Comparison of ENCODE assay signal across 21 cellular contexts in the genomic region with DNA sequence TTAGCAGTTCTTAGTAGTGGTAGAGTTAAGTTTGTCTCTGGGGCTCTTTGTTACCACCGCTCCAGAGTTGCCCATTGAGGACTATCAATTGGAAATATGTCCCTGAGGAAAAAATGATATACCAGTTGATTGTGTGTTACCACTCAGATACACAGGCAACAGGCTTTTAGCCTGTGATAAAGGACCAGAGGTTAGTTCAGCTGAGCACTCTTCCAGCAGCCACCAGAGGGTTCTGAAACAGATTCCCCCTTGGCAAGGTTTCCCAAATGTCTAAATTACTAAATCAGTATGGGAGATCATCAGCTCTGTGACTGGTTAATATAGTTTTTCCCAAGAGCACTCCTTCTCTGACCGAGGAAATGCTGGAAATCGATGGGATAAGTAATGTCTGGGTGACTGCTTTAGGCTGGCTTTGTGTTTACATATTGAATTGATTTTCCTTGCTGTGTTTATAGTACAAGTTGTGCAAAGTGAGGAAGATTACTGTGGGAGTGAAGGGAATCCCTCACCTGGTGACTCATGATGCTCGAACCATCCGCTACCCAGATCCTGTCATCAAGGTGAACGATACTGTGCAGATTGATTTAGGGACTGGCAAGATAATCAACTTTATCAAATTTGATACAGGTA. TPM values are rescaled to one million over a fixed set of nuclear protein-coding genes. Genes with fewer than 3 reads are reported as not detected.
DNase-seq lines count a peak whose midpoint lies in the region; ATAC-seq, FAIRE-seq and TF ChIP-seq lines count a peak whose summit lies in the region.
"Had no signal": no experiment of that assay in that cellular context is flagged by ENCODE, and none has a peak within 500 bp of the region (broad histone marks: within the 10 kb centered on the region; RNA-seq: fewer than 3 reads in every experiment).

No MANE protein-coding gene starts in this region.

- POLR2A ChIA-PET in activated naive CD8-positive, alpha-beta T cell treated with anti-CD3 and anti-CD28 coated beads, Interleukin-2, amount 10 ng/mL, durations not matched to agents 7 days and 5 days (lab: Charles Lee) = no interaction called here
- POLR2A ChIA-PET in HepG2 (lab: Yijun Ruan, JAX) = interaction anchor here (1.0 kb wide), 1 partner anchor 73 kb away, joined by 3 read pairs; no protein-coding TSS in a partner anchor

- peaks cover 61% of the 10 kb centered on the region for H3K4me1 Mint-ChIP-seq in T-helper 1 cell treated with Interleukin-12 subunit alpha and Interleukin-12 subunit beta and Interleukin-4 antibody, amounts not matched to agents 30 μg/mL and 1 μg/mL, for 36 hours (ENCODE audit: low read depth)
- H3K4me1 Mint-ChIP-seq in activated naive CD8-positive, alpha-beta T cell (ENCODE audit: low read depth) = peaks cover 78% of the 10 kb centered on the region
- H3K4me1 Mint-ChIP-seq in activated naive CD8-positive, alpha-beta T cell treated with anti-CD3 and anti-CD28 coated beads, Interleukin-2, amount 50 U/mL, for 24 hours = peaks cover 87% of the 10 kb centered on the region
- peaks cover 53% of the 10 kb centered on the region for H3K4me1 Mint-ChIP-seq in activated naive CD8-positive, alpha-beta T cell treated with anti-CD3 and anti-CD28 coated beads, Interleukin-2, amount 10 ng/mL, durations not matched to agents 7 days and 5 days

- no peak overlapping the region for H3K4me3 Mint-ChIP-seq in T-helper 1 cell treated with Interleukin-12 subunit alpha and Interleukin-12 subunit beta and Interleukin-4 antibody, amounts not matched to agents 30 μg/mL and 1 μg/mL, for 36 hours
- peak overlapping the region; percentile 61 for H3K4me3 Mint-ChIP-seq in activated naive CD8-positive, alpha-beta T cell
- no peak overlapping the region for H3K4me3 Mint-ChIP-seq in activated naive CD8-positive, alpha-beta T cell treated with anti-CD3 and anti-CD28 coated beads, Interleukin-2, amount 50 U/mL, for 24 hours
- H3K4me3 Mint-ChIP-seq in activated naive CD8-positive, alpha-beta T cell treated with anti-CD3 and anti-CD28 coated beads, Interleukin-2, amount 10 ng/mL, durations not matched to agents 7 days and 5 days = no peak overlapping the region

- no peak for ATAC-seq in activated naive CD8-positive, alpha-beta T cell treated with anti-CD3 and anti-CD28 coated beads, Interleukin-2, amount 50 U/mL, for 24 hours
- ATAC-seq in activated naive CD8-positive, alpha-beta T cell treated with anti-CD3 and anti-CD28 coated beads, Interleukin-2, amount 10 ng/mL, durations not matched to agents 7 days and 5 days (ENCODE audit: low read depth) = no peak
- peak; percentile 73 for ATAC-seq in HepG2
- ATAC-seq in GM21717 (IDR thresholded peaks at IDR 0.05; ENCODE audit: unreplicated experiment) = no peak
- ATAC-seq: A549, HCT116 had no signal

- H3K27me3 ChIP-seq in HepG2 (ENCODE audit: control insufficient read depth in 1 of 2, insufficient read depth in 2 of 2, low read length in 2 of 2) = no peaks in the 10 kb centered on the region

- in situ Hi-C loops in HepG2 (cut with HindIII; ENCODE audit: extremely low pct_ligation_motif_present, low pct_unique_long_range_greater_than_20kb) = no loop called here

- WGBS in HepG2 (ENCODE audit: low lambda C conversion rate) = 61% methylated on average over 6 of the region's 6 CpGs

- TF ChIP-seq POLR2A in HepG2 (IDR thresholded peaks at IDR 0.05; ENCODE audit: insufficient read depth in 1 of 2, low read depth in 2 of 2, low read length in 2 of 2) = no peak

- no peak overlapping the region for H3K9ac ChIP-seq in HepG2 (ENCODE audit: insufficient read depth, low read depth, low read length)

- no peaks in the 10 kb centered on the region for H3K9me3 ChIP-seq in HepG2 (ENCODE audit: low read length)
- H3K9me3 ChIP-seq: A549 had no signal

- no peak overlapping the region for H2AFZ ChIP-seq in HepG2 (ENCODE audit: low read length)

- no TSS peak for BruUV-seq in HepG2 (replicated peaks; lab: Mats Ljungman, UMichigan)

- DNase-seq in T-helper 1 cell (no peak), HepG2 (ENCODE audit: low spot score) (no peak), NCI-H2081 (lab: John Stamatoyannopoulos, UW) (no peak)
- no peak for DNase-seq in activated naive CD8-positive, alpha-beta T cell treated with anti-CD3 and anti-CD28 coated beads, Interleukin-2, amount 50 U/mL, for 24 hours
- DNase-seq in activated naive CD8-positive, alpha-beta T cell treated with anti-CD3 and anti-CD28 coated beads, Interleukin-2, amount 10 ng/mL, durations not matched to agents 7 days and 5 days = no peak
- DNase-seq: AML-193; Calu3; CD4-positive, alpha-beta memory T cell; DMS79 treated with DMSO at 0.1 percent for 48 hours; GF-D8; GOT3; H7; IMR-90 had no signal

- intact Hi-C loops in HepG2 (cut with micrococcal nuclease; ENCODE audit: unreplicated experiment) = no loop called here

- H3K36me3 Mint-ChIP-seq in T-helper 1 cell treated with Interleukin-12 subunit alpha and Interleukin-12 subunit beta and Interleukin-4 antibody, amounts not matched to agents 30 μg/mL and 1 μg/mL, for 36 hours (ENCODE audit: low read depth) = peaks cover 64% of the 10 kb centered on the region
- peaks cover 9% of the 10 kb centered on the region for H3K36me3 Mint-ChIP-seq in activated naive CD8-positive, alpha-beta T cell
- peaks cover 77% of the 10 kb centered on the region for H3K36me3 Mint-ChIP-seq in activated naive CD8-positive, alpha-beta T cell treated with anti-CD3 and anti-CD28 coated beads, Interleukin-2, amount 50 U/mL, for 24 hours (ENCODE audit: low read depth)
- peaks cover 54% of the 10 kb centered on the region for H3K36me3 Mint-ChIP-seq in activated naive CD8-positive, alpha-beta T cell treated with anti-CD3 and anti-CD28 coated beads, Interleukin-2, amount 10 ng/mL, durations not matched to agents 7 days and 5 days

- no peaks in the 10 kb centered on the region for H3K27me3 Mint-ChIP-seq in T-helper 1 cell treated with Interleukin-12 subunit alpha and Interleukin-12 subunit beta and Interleukin-4 antibody, amounts not matched to agents 30 μg/mL and 1 μg/mL, for 36 hours (ENCODE audit: low read depth)
- H3K27me3 Mint-ChIP-seq in activated naive CD8-positive, alpha-beta T cell = no peaks in the 10 kb centered on the region
- no peaks in the 10 kb centered on the region for H3K27me3 Mint-ChIP-seq in activated naive CD8-positive, alpha-beta T cell treated with anti-CD3 and anti-CD28 coated beads, Interleukin-2, amount 50 U/mL, for 24 hours
- H3K27me3 Mint-ChIP-seq in activated naive CD8-positive, alpha-beta T cell treated with anti-CD3 and anti-CD28 coated beads, Interleukin-2, amount 10 ng/mL, durations not matched to agents 7 days and 5 days = no peaks in the 10 kb centered on the region
- H3K27me3 Mint-ChIP-seq: CD4-positive, alpha-beta memory T cell had no signal

- TF ChIP-seq EP300 in HepG2 (IDR thresholded peaks at IDR 0.05; ENCODE audit: low read depth in 2 of 2, low read length in 2 of 2) = no peak
- TF ChIP-seq EP300 in HepG2 (CRISPR knock-in tag; IDR thresholded peaks at IDR 0.05; ENCODE audit: borderline replicate concordance) = no peak

- H3K4me1 ChIP-seq in HepG2 (ENCODE audit: insufficient read depth, low read length) = peaks cover 70% of the 10 kb centered on the region

- H3K27ac Mint-ChIP-seq in T-helper 1 cell treated with Interleukin-12 subunit alpha and Interleukin-12 subunit beta and Interleukin-4 antibody, amounts not matched to agents 30 μg/mL and 1 μg/mL, for 36 hours = peak overlapping the region; percentile 49
- H3K27ac Mint-ChIP-seq in activated naive CD8-positive, alpha-beta T cell = peak overlapping the region; percentile 79
- H3K27ac Mint-ChIP-seq in activated naive CD8-positive, alpha-beta T cell treated with anti-CD3 and anti-CD28 coated beads, Interleukin-2, amount 50 U/mL, for 24 hours = no peak overlapping the region
- H3K27ac Mint-ChIP-seq in activated naive CD8-positive, alpha-beta T cell treated with anti-CD3 and anti-CD28 coated beads, Interleukin-2, amount 10 ng/mL, durations not matched to agents 7 days and 5 days = peak overlapping the region; percentile 43

- H4K20me1 ChIP-seq in HepG2 (ENCODE audit: insufficient read depth, low read length) = peaks cover 57% of the 10 kb centered on the region

- CTCF ChIA-PET in HepG2 (lab: Yijun Ruan, JAX; ENCODE audit: low intra/inter-chr PET ratio, low total read pairs) = no interaction called here

- TF ChIP-seq RAD21 in HepG2 (CRISPR knock-in tag; IDR thresholded peaks at IDR 0.05) = no peak

- peak; percentile 30 for FAIRE-seq in HepG2 (lab: Jason Lieb, UNC)
- FAIRE-seq: A549 had no signal

- H3K79me2 ChIP-seq in HepG2 (ENCODE audit: insufficient read depth, low read length) = peaks cover 72% of the 10 kb centered on the region

- peaks cover 2 to 61% of the 10 kb centered on the region in 2 experiments for H3K36me3 ChIP-seq in HepG2 (replicated peaks in 1 of 2; ENCODE audit: control insufficient read depth in 1 of 2, insufficient read depth in 2 of 2, low read length in 2 of 2)

- TF ChIP-seq CTCF in HepG2 (CRISPR knock-in tag; IDR thresholded peaks at IDR 0.05) = no peak

- H3K9me3 Mint-ChIP-seq in T-helper 1 cell treated with Interleukin-12 subunit alpha and Interleukin-12 subunit beta and Interleukin-4 antibody, amounts not matched to agents 30 μg/mL and 1 μg/mL, for 36 hours = no peaks in the 10 kb centered on the region
- H3K9me3 Mint-ChIP-seq in activated naive CD8-positive, alpha-beta T cell (ENCODE audit: low read depth) = no peaks in the 10 kb centered on the region
- no peaks in the 10 kb centered on the region for H3K9me3 Mint-ChIP-seq in activated naive CD8-positive, alpha-beta T cell treated with anti-CD3 and anti-CD28 coated beads, Interleukin-2, amount 50 U/mL, for 24 hours
- H3K9me3 Mint-ChIP-seq in activated naive CD8-positive, alpha-beta T cell treated with anti-CD3 and anti-CD28 coated beads, Interleukin-2, amount 10 ng/mL, durations not matched to agents 7 days and 5 days = no peaks in the 10 kb centered on the region
- H3K9me3 Mint-ChIP-seq: CD4-positive, alpha-beta memory T cell had no signal

- no peak overlapping the region for H3K4me2 ChIP-seq in HepG2 (ENCODE audit: low read depth, low read length)
- H3K4me2 ChIP-seq: A549 had no signal

- no peak overlapping the region for H3K27ac ChIP-seq in HepG2 (ENCODE audit: extremely low read length, insufficient read depth, low read length)
- H3K27ac ChIP-seq: 22Rv1, A549, C4-2B, HL-60 had no signal

- no peak overlapping the region for H3K4me3 ChIP-seq in HepG2 (replicated peaks in 1 of 3; ENCODE audit: insufficient read depth in 1 of 3, low read depth in 2 of 3, low read length in 3 of 3)
- H3K4me3 ChIP-seq: A549 had no signal

RNA-seq across cellular contexts. Expression of gene RPS4Y1, which starts 12.9 kb away (rescaled TPM):
- 100 to 1,000 TPM; 309 to 313 TPM for total RNA-seq in activated naive CD8-positive, alpha-beta T cell treated with anti-CD3 and anti-CD28 coated beads, Interleukin-2, amount 10 ng/mL, durations not matched to agents 7 days and 5 days
- total RNA-seq in HepG2 (2016; rRNA removed; fragmentation: Illumina TruSeq; extraction: Trizol) = 461 and 631 TPM in 2 replicates
- 266 and 312 TPM in 2 replicates for total RNA-seq in HepG2 (2016; cell fraction: cytosol; rRNA removed; fragmentation: Illumina TruSeq; extraction: Trizol; ENCODE audit: low read depth)
- 456 and 631 TPM in 2 replicates for total RNA-seq in HepG2 (2016; cell fraction: insoluble cytoplasmic fraction; rRNA removed; fragmentation: Illumina TruSeq; extraction: Trizol)
- total RNA-seq in HepG2 (2016; cell fraction: membrane; rRNA removed; fragmentation: Illumina TruSeq; extraction: Trizol) = 565 and 654 TPM in 2 replicates
- total RNA-seq in HepG2 (2016; cell fraction: nucleus; rRNA removed; fragmentation: Illumina TruSeq; extraction: Trizol) = 191 and 212 TPM in 2 replicates
- 824 and 1,080 TPM in 2 replicates for polyA plus RNA-seq in HepG2 (2011; rRNA removed)
- polyA plus RNA-seq in HepG2 (2011; cell fraction: cytosol; rRNA removed) = 702 and 1,083 TPM in 2 replicates
- polyA plus RNA-seq in HepG2 (2011; cell fraction: nucleus; rRNA removed) = 225 and 358 TPM in 2 replicates
- 618 and 716 TPM in 2 replicates for polyA plus RNA-seq in HepG2 (2012)
- polyA plus RNA-seq in HepG2 (2016; cell fraction: cytosol; fragmentation: Illumina TruSeq; extraction: Trizol; ENCODE audit: low read depth) = 383 and 426 TPM in 2 replicates
- polyA plus RNA-seq in HepG2 (2016; cell fraction: insoluble cytoplasmic fraction; fragmentation: Illumina TruSeq; extraction: Trizol; ENCODE audit: low read depth) = 657 and 680 TPM in 2 replicates
- 614 and 665 TPM in 2 replicates for polyA plus RNA-seq in HepG2 (2016; cell fraction: membrane; fragmentation: Illumina TruSeq; extraction: Trizol; ENCODE audit: low read depth)
- 379 and 397 TPM in 2 replicates for polyA plus RNA-seq in HepG2 (2016; cell fraction: nucleus; fragmentation: Illumina TruSeq; extraction: Trizol; ENCODE audit: insufficient read depth, low read depth)
- polyA minus RNA-seq in HepG2 (2011; rRNA and poly(A)+ RNA removed; ENCODE audit: low replicate concordance) = 222 TPM in 1 of 2 replicates, not detected in the other
- polyA minus RNA-seq in HepG2 (2011; cell fraction: cytosol; rRNA and poly(A)+ RNA removed) = 155 and 190 TPM in 2 replicates
- polyA minus RNA-seq in HepG2 (2011; cell fraction: nucleus; rRNA and poly(A)+ RNA removed) = 107 and 181 TPM in 2 replicates
- total RNA-seq: Calu3, H7, IMR-90 had no signal
- polyA plus RNA-seq: CD4-positive, alpha-beta memory T cell; IMR-90 had no signal
